Comparison of ENCODE assay signal across 15 cellular contexts in the genomic region with DNA sequence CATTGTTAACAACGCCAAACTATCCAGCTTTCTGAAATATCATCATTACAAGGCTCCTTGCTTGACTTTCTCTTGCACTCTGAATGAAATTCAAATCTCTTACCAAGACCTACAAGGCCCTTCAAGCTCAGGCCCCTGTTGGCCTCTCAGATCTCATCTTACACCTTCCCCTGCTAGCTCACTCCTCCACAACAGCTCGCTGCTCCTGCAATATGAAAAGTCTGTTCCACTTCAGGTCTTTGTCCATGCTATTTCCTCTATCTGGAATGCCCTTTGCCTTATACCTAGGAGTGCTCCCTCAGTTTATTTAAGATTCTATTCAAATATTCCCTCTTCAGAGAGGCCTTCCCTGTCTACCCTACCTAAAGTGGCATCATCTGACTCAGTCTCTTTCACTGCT.
"Had no signal": no experiment of that assay in that cellular context is flagged by ENCODE, and none has a peak within 500 bp of the region (broad histone marks: within the 10 kb centered on the region; RNA-seq: fewer than 3 reads in every experiment).

No MANE protein-coding gene starts in this region.

- H3K27ac ChIP-seq: colonic mucosa, foreskin keratinocyte, left ventricle myocardium inferior, lower lobe of right lung had no signal

- ATAC-seq: foreskin keratinocyte, lower lobe of right lung had no signal

- H3K27me3 Mint-ChIP-seq: memory B cell had no signal

- H3K4me1 Mint-ChIP-seq: immature natural killer cell, mesothelial cell of epicardium had no signal

- DNase-seq: colonic mucosa; dermis blood vessel endothelial cell; erythroblast; foreskin keratinocyte; immature natural killer cell; left ventricle myocardium inferior; lower lobe of right lung; posterior cingulate gyrus; small intestine; stimulated activated CD4-positive, alpha-beta T cell treated with anti-CD3 and anti-CD28 coated beads, Interleukin-12 subunit alpha, Interleukin-12 subunit beta, amount 100 ng/mL, for 4 hours; stimulated activated naive CD4-positive, alpha-beta T cell treated with Interleukin-2 at 50 U/mL for 16 hours; trophoblast cell had no signal

- H3K4me1 ChIP-seq: colonic mucosa, foreskin keratinocyte, left ventricle myocardium inferior, lower lobe of right lung had no signal

- H3K9me3 ChIP-seq: colonic mucosa, left ventricle myocardium inferior, lower lobe of right lung had no signal

- H3K27me3 ChIP-seq: colonic mucosa, foreskin keratinocyte had no signal

- H3K27ac Mint-ChIP-seq: immature natural killer cell, memory B cell, mesothelial cell of epicardium had no signal

- H3K9me3 Mint-ChIP-seq: immature natural killer cell, memory B cell, mesothelial cell of epicardium, nephron had no signal

- H3K4me3 Mint-ChIP-seq: immature natural killer cell, memory B cell, mesothelial cell of epicardium, nephron had no signal
